Comparison of ENCODE assay signal across 10 cellular contexts in the genomic region with DNA sequence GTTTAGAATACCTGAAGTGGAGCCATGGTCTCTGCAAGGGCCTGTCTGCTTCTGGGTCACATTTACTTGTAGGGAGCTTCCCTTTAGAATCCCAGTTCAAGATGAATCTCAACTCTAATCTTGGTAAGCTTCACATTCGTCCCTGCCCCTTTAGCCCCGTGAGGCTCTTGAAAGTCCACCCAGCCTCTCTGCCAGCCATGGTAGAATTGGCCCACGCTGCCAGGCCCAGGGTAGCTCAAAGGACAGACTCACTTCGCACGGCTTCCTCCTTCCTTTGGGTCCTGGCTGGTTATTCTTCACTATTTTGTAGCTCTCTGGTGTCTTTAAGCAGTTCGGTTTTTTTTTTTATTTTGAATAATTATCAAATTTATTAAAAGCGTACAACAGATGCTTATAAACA. TPM values are rescaled to one million over a fixed set of nuclear protein-coding genes. Genes with fewer than 3 reads are reported as not detected.
"Had no signal": no experiment of that assay in that cellular context is flagged by ENCODE, and none has a peak within 500 bp of the region (broad histone marks: within the 10 kb centered on the region; RNA-seq: fewer than 3 reads in every experiment).

No MANE protein-coding gene starts in this region.

- H3K9me3 ChIP-seq: HAP-1 had no signal

- H3K4me2 ChIP-seq: GM23338 had no signal

- H3K9ac ChIP-seq: GM23248 had no signal

- H3K27ac ChIP-seq: GM23248 had no signal

- H2AFZ ChIP-seq: GM23248, GM23338 had no signal

- DNase-seq: GM23248, GOT3, H7, H9, HCEC 1CT, HFFc6 had no signal

- H3K4me3 ChIP-seq: GM23248, GM23338, HAP-1 had no signal

- ATAC-seq: GM23338, HCT116 had no signal

- H3K36me3 ChIP-seq: HAP-1 had no signal

- H3K4me1 ChIP-seq: HAP-1 had no signal

RNA-seq across cellular contexts. Expression of a gene that starts 28.6 kb away (rescaled TPM):
- total RNA-seq: GM23248, H1, HFFc6 had no signal
- polyA plus RNA-seq: GM23248, GM23338, H1 had no signal
